Comparison of ENCODE assay signal across 15 cellular contexts in genomic region chr11:74390697-74391096, GRCh38. TPM values are rescaled to one million over a fixed set of nuclear protein-coding genes. Genes with fewer than 3 reads are reported as not detected.
DNase-seq lines count a peak whose midpoint lies in the region; ATAC-seq and TF ChIP-seq lines count a peak whose summit lies in the region.
"Had no signal": no experiment of that assay in that cellular context is flagged by ENCODE, and none has a peak within 500 bp of the region (broad histone marks: within the 10 kb centered on the region; RNA-seq: fewer than 3 reads in every experiment).

No MANE protein-coding gene starts in this region.

- DNase-seq in activated T-cell treated with anti-CD3 and anti-CD28 coated beads, Interleukin-2, amount 50 U/mL, for 4 hours: no peak
- no peak for DNase-seq in activated T-cell treated with anti-CD3 and anti-CD28 coated beads, Interleukin-2, amount 50 U/mL, for 1 hour
- no peak for DNase-seq in CD4-positive, alpha-beta memory T cell
- DNase-seq in memory B cell (ENCODE audit: low spot score in 2 of 2) (no peak), A172 (ENCODE audit: low spot score) (no peak), BE2C (no peak)
- no peak for DNase-seq in stimulated activated naive CD4-positive, alpha-beta T cell treated with Interleukin-2 at 50 U/mL for 16 hours (lab: John Stamatoyannopoulos, UW)
- DNase-seq: EL, H9, MM.1S, NCI-H1105, NCI-H1694 treated with DMSO at 0.1 percent for 48 hours, NCI-H2171 treated with DMSO at 0.1 percent for 48 hours, SHP77 treated with DMSO at 0.1 percent for 48 hours had no signal

- H3K4me3 ChIP-seq in CD4-positive, alpha-beta memory T cell (ENCODE audit: low read length in 2 of 2): no peak overlapping the region
- no peak overlapping the region for H3K4me3 ChIP-seq in OCI-LY3 (ENCODE audit: low read length)
- no peak overlapping the region for H3K4me3 ChIP-seq in BE2C (ENCODE audit: low read depth, low read length)

- peak; percentile 84 to 86 for ATAC-seq in activated T-cell treated with anti-CD3 and anti-CD28 coated beads, Interleukin-2, amount 50 U/mL, for 4 hours
- ATAC-seq in memory B cell (ENCODE audit: low read depth): no peak

- H3K36me3 Mint-ChIP-seq in activated T-cell treated with anti-CD3 and anti-CD28 coated beads, Interleukin-2, amount 50 U/mL, for 4 hours (ENCODE audit: insufficient read depth): no peaks in the 10 kb centered on the region
- peaks cover 0 to 4% of the 10 kb centered on the region in 2 donors for H3K36me3 Mint-ChIP-seq in CD4-positive, alpha-beta memory T cell
- H3K36me3 Mint-ChIP-seq in memory B cell: no peaks in the 10 kb centered on the region

- peaks cover 43% of the 10 kb centered on the region for H3K4me1 Mint-ChIP-seq in activated T-cell treated with anti-CD3 and anti-CD28 coated beads, Interleukin-2, amount 50 U/mL, for 4 hours (ENCODE audit: low read depth)
- peaks cover 29 to 42% (median 33%) of the 10 kb centered on the region in 4 donors for H3K4me1 Mint-ChIP-seq in CD4-positive, alpha-beta memory T cell
- peaks cover 7% of the 10 kb centered on the region for H3K4me1 Mint-ChIP-seq in memory B cell

- no peaks in the 10 kb centered on the region for H3K27me3 Mint-ChIP-seq in activated T-cell treated with anti-CD3 and anti-CD28 coated beads, Interleukin-2, amount 50 U/mL, for 4 hours (ENCODE audit: low read depth)
- H3K27me3 Mint-ChIP-seq in CD4-positive, alpha-beta memory T cell: no peaks in the 10 kb centered on the region
- no peaks in the 10 kb centered on the region for H3K27me3 Mint-ChIP-seq in memory B cell

- intact Hi-C loops in CD4-positive, alpha-beta memory T cell (cut with micrococcal nuclease): loop anchor here (10.0 kb wide), 1 partner anchor 554 kb away; the partner anchor contains the start of genes SPCS2 and XRRA1

- peaks cover 24% of the 10 kb centered on the region for H3K4me1 ChIP-seq in CD4-positive, alpha-beta memory T cell (ENCODE audit: insufficient read depth, low read length)
- H3K4me1 ChIP-seq in OCI-LY3 (ENCODE audit: low read length): peaks cover 16% of the 10 kb centered on the region; the same call in 1 of the 2 replicates
- H3K4me1 ChIP-seq in BE2C: peaks cover 3% of the 10 kb centered on the region; the same call in 1 of the 2 replicates

- TF ChIP-seq CTCF in OCI-LY3 (IDR thresholded peaks at IDR 0.05; ENCODE audit: low read depth, low read length) (no peak), BE2C (IDR thresholded peaks at IDR 0.05; ENCODE audit: low read depth, low read length) (no peak)

- no peak overlapping the region for H3K9ac ChIP-seq in OCI-LY3 (ENCODE audit: low read length)

- H4K20me1 ChIP-seq in OCI-LY3 (ENCODE audit: insufficient read depth, low read length): no peaks in the 10 kb centered on the region

- no peaks in the 10 kb centered on the region for H3K36me3 ChIP-seq in CD4-positive, alpha-beta memory T cell (ENCODE audit: insufficient read depth, low read length)
- H3K36me3 ChIP-seq in OCI-LY3 (replicated peaks; ENCODE audit: low read depth, low read length): no peaks in the 10 kb centered on the region
- no peaks in the 10 kb centered on the region for H3K36me3 ChIP-seq in BE2C

- POLR2A ChIA-PET in CD4-positive, alpha-beta memory T cell (lab: Charles Lee; ENCODE audit: partially characterized antibody): interaction anchor here (0.6 to 1.3 kb wide), 3 partner anchors 8 to 102 kb away, joined by 3 to 5 read pairs (median 3); partner anchors contain the start of gene PGM2L1

- H3K27ac Mint-ChIP-seq in CD4-positive, alpha-beta memory T cell: peak overlapping the region in 4 of 7 donors; percentile 1 to 83 (median 24)
- peak overlapping the region; percentile 4 for H3K27ac Mint-ChIP-seq in memory B cell

- CTCF ChIA-PET in CD4-positive, alpha-beta memory T cell (lab: Charles Lee; ENCODE audit: partially characterized antibody): interaction anchor here (0.8 to 6.2 kb wide), 5 partner anchors 8 to 135 kb away, joined by 3 to 339 read pairs (median 3); partner anchors contain the start of gene PGM2L1

- no peak overlapping the region for H3K4me3 Mint-ChIP-seq in activated T-cell treated with anti-CD3 and anti-CD28 coated beads, Interleukin-2, amount 50 U/mL, for 4 hours
- peak overlapping the region in 4 of 8 donors; percentile 2 to 75 (median 26) for H3K4me3 Mint-ChIP-seq in CD4-positive, alpha-beta memory T cell
- H3K4me3 Mint-ChIP-seq in memory B cell: no peak overlapping the region
- H3K4me3 Mint-ChIP-seq: H9 had no signal

- H3K27me3 ChIP-seq in CD4-positive, alpha-beta memory T cell (ENCODE audit: insufficient read depth, low read length): no peaks in the 10 kb centered on the region
- peaks cover 5% of the 10 kb centered on the region; the same call in 1 of the 2 replicates for H3K27me3 ChIP-seq in OCI-LY3 (ENCODE audit: low read depth, low read length)
- no peaks in the 10 kb centered on the region for H3K27me3 ChIP-seq in BE2C

- H3K9me3 ChIP-seq in CD4-positive, alpha-beta memory T cell (ENCODE audit: control insufficient read depth in 1 of 2, low read length in 2 of 2): no peaks in the 10 kb centered on the region
- no peaks in the 10 kb centered on the region for H3K9me3 ChIP-seq in OCI-LY3 (ENCODE audit: insufficient read depth, low read length)
- no peaks in the 10 kb centered on the region for H3K9me3 ChIP-seq in BE2C

- H2AFZ ChIP-seq in OCI-LY3 (ENCODE audit: low read depth, low read length): no peak overlapping the region

- no peaks in the 10 kb centered on the region for H3K9me3 Mint-ChIP-seq in activated T-cell treated with anti-CD3 and anti-CD28 coated beads, Interleukin-2, amount 50 U/mL, for 4 hours
- no peaks in the 10 kb centered on the region for H3K9me3 Mint-ChIP-seq in CD4-positive, alpha-beta memory T cell
- no peaks in the 10 kb centered on the region for H3K9me3 Mint-ChIP-seq in memory B cell
- H3K9me3 Mint-ChIP-seq: H9 had no signal

- H3K27ac ChIP-seq in CD4-positive, alpha-beta memory T cell (ENCODE audit: low read depth, low read length): no peak overlapping the region
- H3K27ac ChIP-seq in OCI-LY3 (ENCODE audit: low read length): no peak overlapping the region

- no peaks in the 10 kb centered on the region for H3K79me2 ChIP-seq in OCI-LY3 (ENCODE audit: low read length)

- H3K4me2 ChIP-seq in OCI-LY3 (ENCODE audit: low read length): peak overlapping the region; percentile 0

RNA-seq across cellular contexts. Expression of gene PGM2L1, which starts 7.5 kb away (rescaled TPM):
- 1 to 10 TPM; 8.3 to 9.4 (median 8.7) TPM for total RNA-seq in activated T-cell treated with anti-CD3 and anti-CD28 coated beads, Interleukin-2, amount 50 U/mL, for 4 hours
- total RNA-seq in CD4-positive, alpha-beta memory T cell: 10 to 100 TPM; 10.4 to 11.2 TPM
- polyA plus RNA-seq in CD4-positive, alpha-beta memory T cell: 1 to 10 TPM; 4.8 to 5.9 TPM
- 10.4 and 13.7 TPM in 2 replicates for total RNA-seq in A172 (2014; rRNA removed; shearing (Covaris generic))
- polyA plus RNA-seq in BE2C (2012; ENCODE audit: insufficient read depth, insufficient read length, low read depth): 0.45 TPM
